In the genomic region with DNA sequence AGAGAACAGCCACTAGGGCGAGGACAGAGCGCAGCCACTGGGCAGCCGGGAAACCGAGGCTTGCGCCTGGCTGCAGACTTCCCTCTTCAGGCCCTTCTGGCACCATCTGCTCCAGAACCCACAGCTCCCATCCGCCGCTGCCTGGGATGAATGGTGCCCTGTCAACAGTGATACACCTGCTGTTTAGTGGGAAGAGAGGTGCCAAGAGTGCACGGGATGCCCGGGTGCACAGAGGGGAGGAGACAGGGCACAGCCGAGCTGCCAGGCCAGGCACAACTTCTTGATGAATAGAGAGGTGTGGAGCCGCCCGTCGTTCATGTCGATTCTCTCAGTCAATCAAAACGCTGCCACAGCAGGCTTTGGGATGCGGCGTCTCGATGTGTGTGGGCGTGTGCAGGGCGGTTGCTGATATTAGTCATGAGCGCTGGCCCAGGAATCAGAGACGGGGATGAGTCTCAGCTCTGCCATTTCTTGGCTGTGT, we compare ENCODE assay signal across 13 cellular contexts. TPM values are rescaled to one million over a fixed set of nuclear protein-coding genes. Genes with fewer than 3 reads are reported as not detected.
A peak's percentile ranks its signal among the peaks of the same experiment; 100 is the strongest.
DNase-seq lines count a peak whose midpoint lies in the region; ATAC-seq and TF ChIP-seq lines count a peak whose summit lies in the region.
"Had no signal": no experiment of that assay in that cellular context is flagged by ENCODE, and none has a peak within 500 bp of the region (broad histone marks: within the 10 kb centered on the region; RNA-seq: fewer than 3 reads in every experiment).

No MANE protein-coding gene starts in this region.

- H3F3A ChIP-seq in smooth muscle cell (ENCODE audit: low read depth), result no peaks in the 10 kb centered on the region

- H3K4me3 ChIP-seq in smooth muscle cell, result no peak overlapping the region

- H3K79me2 ChIP-seq in smooth muscle cell (ENCODE audit: low read depth), result no peaks in the 10 kb centered on the region

- H3K4me1 ChIP-seq in smooth muscle cell (ENCODE audit: low read depth), result no peaks in the 10 kb centered on the region
- H3K4me1 ChIP-seq: BE2C had no signal

- no peak overlapping the region for H3K9ac ChIP-seq in smooth muscle cell (ENCODE audit: low read depth)

- DNase-seq in stimulated activated CD4-positive, alpha-beta T cell treated with anti-CD3 and anti-CD28 coated beads, Interleukin-4, amount 100 ng/mL, for 24 hours, result peak; percentile 16
- no peak for DNase-seq in stimulated activated CD4-positive, alpha-beta T cell treated with anti-CD3 and anti-CD28 coated beads, Interleukin-4, amount 100 ng/mL, for 4 hours
- DNase-seq in NCI-H69 (lab: John Stamatoyannopoulos, UW), result peak; percentile 46
- no peak for DNase-seq in smooth muscle cell (lab: John Stamatoyannopoulos, UW; ENCODE audit: unreplicated experiment)
- DNase-seq in activated gamma-delta T cell treated with Interleukin-2 at 50 U/mL for 16 hours, result no peak
- DNase-seq in midbrain (lab: John Stamatoyannopoulos, UW), result no peak
- DNase-seq: activated naive CD4-positive, alpha-beta T cell treated with anti-CD3 and anti-CD28 coated beads, Interleukin-2, amount 50 U/mL, for 16 hours; BE2C; naive B cell; NCI-H1048; Right ventricle myocardium superior had no signal

- no peak for TF ChIP-seq CTCF in smooth muscle cell (IDR thresholded peaks at IDR 0.05; ENCODE audit: borderline replicate concordance, insufficient read depth, poor library complexity, severe bottlenecking)

- peak; percentile 88 for ATAC-seq in esophagus mucosa
- no peak for ATAC-seq in HG02798 (IDR thresholded peaks at IDR 0.05; ENCODE audit: poor library complexity, unreplicated experiment)

- no peaks in the 10 kb centered on the region for H3K9me3 ChIP-seq in smooth muscle cell (replicated peaks; ENCODE audit: low read depth)
- H3K9me3 ChIP-seq: BE2C had no signal

- no peak overlapping the region for H3K4me2 ChIP-seq in smooth muscle cell

- no peak overlapping the region for H3K27ac ChIP-seq in smooth muscle cell (ENCODE audit: low read depth)

- no peak overlapping the region for H2AFZ ChIP-seq in smooth muscle cell (ENCODE audit: low read depth)

- WGBS in smooth muscle cell (ENCODE audit: low lambda C conversion rate), result 74% methylated on average over 22 of the region's 22 CpGs

- no peaks in the 10 kb centered on the region for H4K20me1 ChIP-seq in smooth muscle cell (ENCODE audit: low read depth)

- no peaks in the 10 kb centered on the region for H3K36me3 ChIP-seq in smooth muscle cell (ENCODE audit: low read depth)
- H3K36me3 ChIP-seq: BE2C had no signal

- no peaks in the 10 kb centered on the region for H3K27me3 ChIP-seq in smooth muscle cell (ENCODE audit: low read depth)
- H3K27me3 ChIP-seq: BE2C had no signal

RNA-seq across cellular contexts. Expression of a gene that starts 39.5 kb away (rescaled TPM):
- total RNA-seq in esophagus mucosa (66.4 TPM), smooth muscle cell (15.5 and 22.7 TPM in 2 replicates)
- 53.0 and 102 TPM in 2 replicates for polyA plus RNA-seq in smooth muscle cell

Comparison
In these comparisons a context has a peak if more than half of its experiments do, and no peak if none do; other contexts are left out.
1. DNase-seq: peak in stimulated activated CD4-positive, alpha-beta T cell treated with anti-CD3 and anti-CD28 coated beads, Interleukin-4, amount 100 ng/mL, for 24 hours (single experiment) and NCI-H69 (single experiment); none in stimulated activated CD4-positive, alpha-beta T cell treated with anti-CD3 and anti-CD28 coated beads, Interleukin-4, amount 100 ng/mL, for 4 hours (0 of 2), smooth muscle cell (single experiment), activated gamma-delta T cell treated with Interleukin-2 at 50 U/mL for 16 hours (single experiment) and midbrain (single experiment).